In the genomic region with DNA sequence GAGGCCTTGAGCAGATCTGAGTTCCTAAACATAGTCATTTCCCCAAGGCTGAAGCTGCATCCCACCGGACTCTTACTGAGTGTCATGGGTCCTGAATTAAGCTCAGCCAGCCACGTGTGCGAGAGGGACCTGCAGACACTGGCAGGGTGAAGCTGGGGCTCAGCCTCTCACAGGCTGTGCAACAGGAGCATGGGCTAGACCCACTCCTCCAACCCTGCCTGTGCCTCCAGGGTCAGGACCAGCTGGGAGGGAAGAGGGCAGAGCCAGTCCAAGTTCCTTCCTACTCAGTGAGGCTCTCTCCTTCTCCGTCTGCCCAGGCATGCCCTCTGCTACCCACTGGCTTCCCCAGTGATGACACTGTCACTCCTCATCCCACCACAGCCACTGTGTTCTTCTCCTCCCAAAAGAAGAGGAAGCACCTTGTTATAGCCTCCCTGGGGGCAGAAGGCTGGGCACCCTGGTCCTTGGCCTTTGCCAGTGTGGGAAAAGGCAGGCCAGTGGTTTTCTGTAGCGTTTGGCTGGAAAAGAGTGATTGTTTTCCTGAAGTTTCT, we compare ENCODE assay signal across 1 cellular context.
TF ChIP-seq lines count a peak whose summit lies in the region.

No MANE protein-coding gene starts in this region.

TF ChIP-seq in GM23338, 12 proteins besides CTCF, POLR2A, EP300 and RAD21 (continued from another document):
- TF ChIP-seq, protein P1, sequence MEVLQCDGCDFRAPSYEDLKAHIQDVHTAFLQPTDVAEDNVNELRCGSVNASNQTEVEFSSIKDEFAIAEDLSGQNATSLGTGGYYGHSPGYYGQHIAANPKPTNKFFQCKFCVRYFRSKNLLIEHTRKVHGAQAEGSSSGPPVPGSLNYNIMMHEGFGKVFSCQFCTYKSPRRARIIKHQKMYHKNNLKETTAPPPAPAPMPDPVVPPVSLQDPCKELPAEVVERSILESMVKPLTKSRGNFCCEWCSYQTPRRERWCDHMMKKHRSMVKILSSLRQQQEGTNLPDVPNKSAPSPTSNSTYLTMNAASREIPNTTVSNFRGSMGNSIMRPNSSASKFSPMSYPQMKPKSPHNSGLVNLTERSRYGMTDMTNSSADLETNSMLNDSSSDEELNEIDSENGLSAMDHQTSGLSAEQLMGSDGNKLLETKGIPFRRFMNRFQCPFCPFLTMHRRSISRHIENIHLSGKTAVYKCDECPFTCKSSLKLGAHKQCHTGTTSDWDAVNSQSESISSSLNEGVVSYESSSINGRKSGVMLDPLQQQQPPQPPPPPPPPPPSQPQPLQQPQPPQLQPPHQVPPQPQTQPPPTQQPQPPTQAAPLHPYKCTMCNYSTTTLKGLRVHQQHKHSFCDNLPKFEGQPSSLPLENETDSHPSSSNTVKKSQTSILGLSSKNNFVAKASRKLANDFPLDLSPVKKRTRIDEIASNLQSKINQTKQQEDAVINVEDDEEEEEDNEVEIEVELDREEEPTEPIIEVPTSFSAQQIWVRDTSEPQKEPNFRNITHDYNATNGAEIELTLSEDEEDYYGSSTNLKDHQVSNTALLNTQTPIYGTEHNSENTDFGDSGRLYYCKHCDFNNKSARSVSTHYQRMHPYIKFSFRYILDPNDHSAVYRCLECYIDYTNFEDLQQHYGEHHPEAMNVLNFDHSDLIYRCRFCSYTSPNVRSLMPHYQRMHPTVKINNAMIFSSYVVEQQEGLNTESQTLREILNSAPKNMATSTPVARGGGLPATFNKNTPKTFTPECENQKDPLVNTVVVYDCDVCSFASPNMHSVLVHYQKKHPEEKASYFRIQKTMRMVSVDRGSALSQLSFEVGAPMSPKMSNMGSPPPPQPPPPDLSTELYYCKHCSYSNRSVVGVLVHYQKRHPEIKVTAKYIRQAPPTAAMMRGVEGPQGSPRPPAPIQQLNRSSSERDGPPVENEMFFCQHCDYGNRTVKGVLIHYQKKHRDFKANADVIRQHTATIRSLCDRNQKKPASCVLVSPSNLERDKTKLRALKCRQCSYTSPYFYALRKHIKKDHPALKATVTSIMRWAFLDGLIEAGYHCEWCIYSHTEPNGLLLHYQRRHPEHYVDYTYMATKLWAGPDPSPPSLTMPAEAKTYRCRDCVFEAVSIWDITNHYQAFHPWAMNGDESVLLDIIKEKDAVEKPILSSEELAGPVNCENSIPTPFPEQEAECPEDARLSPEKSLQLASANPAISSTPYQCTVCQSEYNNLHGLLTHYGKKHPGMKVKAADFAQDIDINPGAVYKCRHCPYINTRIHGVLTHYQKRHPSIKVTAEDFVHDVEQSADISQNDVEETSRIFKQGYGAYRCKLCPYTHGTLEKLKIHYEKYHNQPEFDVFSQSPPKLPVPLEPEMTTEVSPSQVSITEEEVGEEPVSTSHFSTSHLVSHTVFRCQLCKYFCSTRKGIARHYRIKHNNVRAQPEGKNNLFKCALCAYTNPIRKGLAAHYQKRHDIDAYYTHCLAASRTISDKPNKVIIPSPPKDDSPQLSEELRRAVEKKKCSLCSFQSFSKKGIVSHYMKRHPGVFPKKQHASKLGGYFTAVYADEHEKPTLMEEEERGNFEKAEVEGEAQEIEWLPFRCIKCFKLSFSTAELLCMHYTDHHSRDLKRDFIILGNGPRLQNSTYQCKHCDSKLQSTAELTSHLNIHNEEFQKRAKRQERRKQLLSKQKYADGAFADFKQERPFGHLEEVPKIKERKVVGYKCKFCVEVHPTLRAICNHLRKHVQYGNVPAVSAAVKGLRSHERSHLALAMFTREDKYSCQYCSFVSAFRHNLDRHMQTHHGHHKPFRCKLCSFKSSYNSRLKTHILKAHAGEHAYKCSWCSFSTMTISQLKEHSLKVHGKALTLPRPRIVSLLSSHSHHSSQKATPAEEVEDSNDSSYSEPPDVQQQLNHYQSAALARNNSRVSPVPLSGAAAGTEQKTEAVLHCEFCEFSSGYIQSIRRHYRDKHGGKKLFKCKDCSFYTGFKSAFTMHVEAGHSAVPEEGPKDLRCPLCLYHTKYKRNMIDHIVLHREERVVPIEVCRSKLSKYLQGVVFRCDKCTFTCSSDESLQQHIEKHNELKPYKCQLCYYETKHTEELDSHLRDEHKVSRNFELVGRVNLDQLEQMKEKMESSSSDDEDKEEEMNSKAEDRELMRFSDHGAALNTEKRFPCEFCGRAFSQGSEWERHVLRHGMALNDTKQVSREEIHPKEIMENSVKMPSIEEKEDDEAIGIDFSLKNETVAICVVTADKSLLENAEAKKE (CRISPR knock-in tag; IDR thresholded peaks at IDR 0.05), result no peak
- no peak for TF ChIP-seq EZH2phosphoT487 (IDR thresholded peaks at IDR 0.05; ENCODE audit: unreplicated experiment)
- TF ChIP-seq, protein P2, sequence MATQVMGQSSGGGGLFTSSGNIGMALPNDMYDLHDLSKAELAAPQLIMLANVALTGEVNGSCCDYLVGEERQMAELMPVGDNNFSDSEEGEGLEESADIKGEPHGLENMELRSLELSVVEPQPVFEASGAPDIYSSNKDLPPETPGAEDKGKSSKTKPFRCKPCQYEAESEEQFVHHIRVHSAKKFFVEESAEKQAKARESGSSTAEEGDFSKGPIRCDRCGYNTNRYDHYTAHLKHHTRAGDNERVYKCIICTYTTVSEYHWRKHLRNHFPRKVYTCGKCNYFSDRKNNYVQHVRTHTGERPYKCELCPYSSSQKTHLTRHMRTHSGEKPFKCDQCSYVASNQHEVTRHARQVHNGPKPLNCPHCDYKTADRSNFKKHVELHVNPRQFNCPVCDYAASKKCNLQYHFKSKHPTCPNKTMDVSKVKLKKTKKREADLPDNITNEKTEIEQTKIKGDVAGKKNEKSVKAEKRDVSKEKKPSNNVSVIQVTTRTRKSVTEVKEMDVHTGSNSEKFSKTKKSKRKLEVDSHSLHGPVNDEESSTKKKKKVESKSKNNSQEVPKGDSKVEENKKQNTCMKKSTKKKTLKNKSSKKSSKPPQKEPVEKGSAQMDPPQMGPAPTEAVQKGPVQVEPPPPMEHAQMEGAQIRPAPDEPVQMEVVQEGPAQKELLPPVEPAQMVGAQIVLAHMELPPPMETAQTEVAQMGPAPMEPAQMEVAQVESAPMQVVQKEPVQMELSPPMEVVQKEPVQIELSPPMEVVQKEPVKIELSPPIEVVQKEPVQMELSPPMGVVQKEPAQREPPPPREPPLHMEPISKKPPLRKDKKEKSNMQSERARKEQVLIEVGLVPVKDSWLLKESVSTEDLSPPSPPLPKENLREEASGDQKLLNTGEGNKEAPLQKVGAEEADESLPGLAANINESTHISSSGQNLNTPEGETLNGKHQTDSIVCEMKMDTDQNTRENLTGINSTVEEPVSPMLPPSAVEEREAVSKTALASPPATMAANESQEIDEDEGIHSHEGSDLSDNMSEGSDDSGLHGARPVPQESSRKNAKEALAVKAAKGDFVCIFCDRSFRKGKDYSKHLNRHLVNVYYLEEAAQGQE (IDR thresholded peaks at IDR 0.05; ENCODE audit: unreplicated experiment), result no peak
TF ChIP-seq in GM23338: peak in this region for 0.
